In the genomic region with DNA sequence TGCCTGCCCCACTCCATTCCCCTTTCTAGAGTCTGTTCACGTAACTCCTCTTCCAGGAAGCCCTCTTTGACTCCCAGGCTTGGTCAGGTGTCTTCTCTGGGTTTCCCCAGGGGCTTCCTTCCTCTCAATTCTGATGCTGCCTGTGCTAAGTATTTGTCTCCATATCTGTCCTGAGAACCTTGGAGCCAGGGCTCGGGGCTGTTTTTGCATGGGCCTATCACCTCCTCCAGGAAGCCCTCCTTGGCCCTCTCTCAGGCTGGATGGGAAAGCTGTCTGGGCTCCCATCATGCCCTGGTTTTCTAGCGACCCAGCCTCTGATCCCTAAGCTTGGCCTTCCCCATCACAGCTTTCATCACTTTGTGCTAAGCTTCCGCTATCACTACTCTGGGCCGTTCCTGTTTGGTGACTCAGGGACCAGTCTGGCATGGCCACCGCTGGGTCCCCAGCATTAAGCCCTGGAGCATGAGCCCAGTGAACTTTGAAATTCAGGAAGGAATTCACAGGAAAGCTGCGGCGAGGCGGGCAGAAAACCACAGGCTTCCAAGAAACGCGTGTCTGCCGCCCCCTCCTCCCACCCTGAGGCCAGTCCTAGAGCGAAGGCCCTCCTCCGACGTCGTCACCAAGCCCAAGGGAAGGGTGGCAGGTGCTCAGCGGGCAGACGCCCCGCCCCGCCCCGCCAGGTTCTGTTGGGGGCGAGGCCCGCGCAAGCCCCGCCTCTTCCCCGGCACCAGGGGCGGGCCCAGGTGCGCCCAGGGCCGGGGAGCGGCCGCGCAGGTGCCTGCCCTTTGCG, we compare ENCODE assay signal across 8 cellular contexts. TPM values are rescaled to one million over a fixed set of nuclear protein-coding genes. Genes with fewer than 3 reads are reported as not detected.
DNase-seq lines count a peak whose midpoint lies in the region; ATAC-seq, FAIRE-seq and TF ChIP-seq lines count a peak whose summit lies in the region.

No MANE protein-coding gene starts in this region.

- peak overlapping the region; percentile 77 for H2AFZ ChIP-seq in osteoblast (ENCODE audit: low read length)

- H3K9me3 Mint-ChIP-seq in CD4-positive, alpha-beta T cell: no peaks in the 10 kb centered on the region
- H3K9me3 Mint-ChIP-seq in HFFc6: no peaks in the 10 kb centered on the region
- H3K9me3 Mint-ChIP-seq in activated T-cell treated with anti-CD3 and anti-CD28 coated beads, Interleukin-2, amount 50 U/mL, for 72 hours: no peaks in the 10 kb centered on the region

- no peaks in the 10 kb centered on the region for H3K27me3 ChIP-seq in CD4-positive, alpha-beta T cell (ENCODE audit: control insufficient read depth, insufficient read depth, low read length)
- H3K27me3 ChIP-seq in osteoblast (ENCODE audit: insufficient read depth, low read length) (no peaks in the 10 kb centered on the region), thyroid gland (no peaks in the 10 kb centered on the region)

- POLR2A ChIA-PET in CD4-positive, alpha-beta T cell (lab: Charles Lee): interaction anchor here (0.6 to 2.7 kb wide), 9 partner anchors 12 to 600 kb away, joined by 3 to 16 read pairs (median 3); a partner anchor contains a TSS

- ATAC-seq in CD4-positive, alpha-beta T cell (ENCODE audit: poor library complexity): peak; percentile 92
- ATAC-seq in activated T-cell treated with anti-CD3 and anti-CD28 coated beads, Interleukin-2, amount 50 U/mL, for 72 hours (replicated peaks in 1 of 2): peak; percentile 85 to 86
- no peak for ATAC-seq in HG03135 (IDR thresholded peaks at IDR 0.05; ENCODE audit: unreplicated experiment)

- H3K4me3 ChIP-seq in osteoblast (ENCODE audit: insufficient read depth, low read length) (peak overlapping the region; percentile 71), thyroid gland (replicated peaks in 1 of 3) (peak overlapping the region in 1 of 3 donors; percentile 71)

- FAIRE-seq in frontal cortex (lab: Jason Lieb, UNC): no peak

- peak overlapping the region; percentile 83 for H3K4me3 Mint-ChIP-seq in CD4-positive, alpha-beta T cell
- peak overlapping the region; percentile 84 for H3K4me3 Mint-ChIP-seq in HFFc6
- peak overlapping the region; percentile 85 to 96 for H3K4me3 Mint-ChIP-seq in activated T-cell treated with anti-CD3 and anti-CD28 coated beads, Interleukin-2, amount 50 U/mL, for 72 hours

- no peaks in the 10 kb centered on the region for H3K79me2 ChIP-seq in osteoblast (ENCODE audit: insufficient read depth, low read length)

- H3K27ac ChIP-seq in CD4-positive, alpha-beta T cell (ENCODE audit: low read depth, low read length): peak overlapping the region; percentile 29
- H3K27ac ChIP-seq in osteoblast (ENCODE audit: low read depth, low read length): no peak overlapping the region
- peak overlapping the region in 1 of 3 donors; percentile 96 for H3K27ac ChIP-seq in thyroid gland

- DNase-seq in CD4-positive, alpha-beta T cell: peak in 9 of 10 experiments; percentile 63 to 84 (median 72)
- DNase-seq in HFFc6 (peak; percentile 69), NOMO-1 treated with DMSO at 0.1 percent for 48 hours (lab: John Stamatoyannopoulos, UW; ENCODE audit: unreplicated experiment) (peak; percentile 74), frontal cortex (ENCODE audit: low spot score in 2 of 2) (peak; percentile 60 to 64), osteoblast (ENCODE audit: insufficient read length, low spot score, missing footprints) (peak; percentile 66), thyroid gland (peak; percentile 97 to 98)
- peak; percentile 82 to 88 for DNase-seq in activated T-cell treated with anti-CD3 and anti-CD28 coated beads, Interleukin-2, amount 50 U/mL, for 72 hours

- CTCF ChIA-PET in CD4-positive, alpha-beta T cell (lab: Charles Lee): interaction anchor here (0.9 to 1.4 kb wide), 2 partner anchors 20 to 361 kb away, joined by 4 to 5 read pairs; no protein-coding TSS in a partner anchor

- no peak for TF ChIP-seq POLR2A in thyroid gland (IDR thresholded peaks at IDR 0.05)

- H3K4me1 Mint-ChIP-seq in CD4-positive, alpha-beta T cell (ENCODE audit: low read depth): peaks cover 31% of the 10 kb centered on the region
- H3K4me1 Mint-ChIP-seq in HFFc6 (ENCODE audit: low read depth): peaks cover 37% of the 10 kb centered on the region
- H3K4me1 Mint-ChIP-seq in activated T-cell treated with anti-CD3 and anti-CD28 coated beads, Interleukin-2, amount 50 U/mL, for 72 hours (ENCODE audit: low read depth): peaks cover 55% of the 10 kb centered on the region

- TF ChIP-seq CTCF in CD4-positive, alpha-beta T cell (IDR thresholded peaks at IDR 0.05): no peak
- TF ChIP-seq CTCF in HFFc6 (IDR thresholded peaks at IDR 0.05): no peak
- no peak for TF ChIP-seq CTCF in osteoblast (IDR thresholded peaks at IDR 0.05; ENCODE audit: extremely low read depth, low read depth, low read length)
- TF ChIP-seq CTCF in thyroid gland (IDR thresholded peaks at IDR 0.05): no peak

- H3K36me3 Mint-ChIP-seq in CD4-positive, alpha-beta T cell (ENCODE audit: low read depth): no peaks in the 10 kb centered on the region
- no peaks in the 10 kb centered on the region for H3K36me3 Mint-ChIP-seq in HFFc6 (ENCODE audit: low read depth)
- H3K36me3 Mint-ChIP-seq in activated T-cell treated with anti-CD3 and anti-CD28 coated beads, Interleukin-2, amount 50 U/mL, for 72 hours (ENCODE audit: insufficient read depth in 2 of 2): peaks cover 2 to 9% of the 10 kb centered on the region in 2 donors

- peak overlapping the region; percentile 52 for H3K27ac Mint-ChIP-seq in CD4-positive, alpha-beta T cell
- H3K27ac Mint-ChIP-seq in HFFc6: peak overlapping the region; percentile 76
- H3K27ac Mint-ChIP-seq in activated T-cell treated with anti-CD3 and anti-CD28 coated beads, Interleukin-2, amount 50 U/mL, for 72 hours: peak overlapping the region; percentile 95

- H3K4me1 ChIP-seq in osteoblast (ENCODE audit: insufficient read depth, low read length) (peaks cover 20% of the 10 kb centered on the region), thyroid gland (peaks cover 22 to 40% of the 10 kb centered on the region in 2 donors)

- peaks cover 5% of the 10 kb centered on the region for H3K27me3 Mint-ChIP-seq in CD4-positive, alpha-beta T cell
- H3K27me3 Mint-ChIP-seq in HFFc6 (ENCODE audit: insufficient read depth): peaks cover 5% of the 10 kb centered on the region; the same call in 1 of the 2 replicates
- no peaks in the 10 kb centered on the region for H3K27me3 Mint-ChIP-seq in activated T-cell treated with anti-CD3 and anti-CD28 coated beads, Interleukin-2, amount 50 U/mL, for 72 hours (ENCODE audit: low read depth)

- H4K20me1 ChIP-seq in osteoblast (ENCODE audit: insufficient read depth, low read length): no peaks in the 10 kb centered on the region

- peak overlapping the region; percentile 83 for H3K4me2 ChIP-seq in osteoblast (ENCODE audit: insufficient read depth, low read length)

- no peaks in the 10 kb centered on the region for H3K36me3 ChIP-seq in osteoblast (ENCODE audit: insufficient read depth, low read length)
- H3K36me3 ChIP-seq in thyroid gland: no peaks in the 10 kb centered on the region

- WGBS in thyroid gland, 2 donors: 25 to 28% methylated on average over 10 to 11 of the region's 33 CpGs

- H3K9me3 ChIP-seq in CD4-positive, alpha-beta T cell (ENCODE audit: control insufficient read depth, low read length): no peaks in the 10 kb centered on the region
- H3K9me3 ChIP-seq in osteoblast (ENCODE audit: low read depth, low read length) (no peaks in the 10 kb centered on the region), thyroid gland (no peaks in the 10 kb centered on the region)

- intact Hi-C loops in CD4-positive, alpha-beta T cell (cut with DNase I, micrococcal nuclease): loop anchor here in 1 of 2 experiments (2.0 kb wide), 1 partner anchor 53 kb away; no protein-coding TSS in a partner anchor
- intact Hi-C loops in thyroid gland (cut with DNase I): loop anchor here (5.0 kb wide), 1 partner anchor 53 kb away; a partner anchor contains a TSS

RNA-seq across cellular contexts. Expression of a gene that starts 0.5 kb away (rescaled TPM):
- total RNA-seq in CD4-positive, alpha-beta T cell: 10 to 100 TPM; 25.4 to 26.5 TPM
- total RNA-seq in HFFc6 (2021; fragmentation: NEBNext Ultra II Directional; extraction: Animal tissue kit (Norgen Biotek cat#: 25700)): 1 to 10 TPM in 3 of 6 experiments, under 1 TPM in 3; 0.76 to 4.1 (median 0.98) TPM
- total RNA-seq in activated T-cell treated with anti-CD3 and anti-CD28 coated beads, Interleukin-2, amount 50 U/mL, for 72 hours: 100 to 1,000 TPM in 1 of 2 donors, 10 to 100 TPM in 1; 89.1 to 115 TPM
- total RNA-seq in frontal cortex (104 TPM), osteoblast (1.8 and 2.2 TPM in 2 replicates), thyroid gland (1,000 to 10,000 TPM in 1 of 4 donors, 100 to 1,000 TPM in 3; 424 to 1,529 (median 712) TPM)

RNA-seq across cellular contexts. Expression of a gene that starts 7.7 kb away (rescaled TPM):
- not detected for total RNA-seq in CD4-positive, alpha-beta T cell
- total RNA-seq in HFFc6 (2021; fragmentation: NEBNext Ultra II Directional; extraction: Animal tissue kit (Norgen Biotek cat#: 25700)): under 1 TPM in 2 of 6 experiments, not detected in 4; 0.35 to 0.81 TPM
- total RNA-seq in activated T-cell treated with anti-CD3 and anti-CD28 coated beads, Interleukin-2, amount 50 U/mL, for 72 hours: 1 to 10 TPM; 1.7 to 3.8 TPM
- total RNA-seq in frontal cortex (not detected), osteoblast (0.72 and 1.2 TPM in 2 replicates), thyroid gland (10 to 100 TPM in 1 of 4 donors, 1 to 10 TPM in 3; 2.8 to 11.9 (median 4.3) TPM)

RNA-seq across cellular contexts. Expression of a gene that starts 39.9 kb away (rescaled TPM):
- total RNA-seq in CD4-positive, alpha-beta T cell: not detected
- 1 to 10 TPM; 3.3 to 6.6 (median 5.7) TPM for total RNA-seq in HFFc6 (2021; fragmentation: NEBNext Ultra II Directional; extraction: Animal tissue kit (Norgen Biotek cat#: 25700))
- total RNA-seq in activated T-cell treated with anti-CD3 and anti-CD28 coated beads, Interleukin-2, amount 50 U/mL, for 72 hours: under 1 TPM; 0.65 to 0.99 TPM
- total RNA-seq in frontal cortex (39.9 TPM), osteoblast (0.29 and 0.72 TPM in 2 replicates), thyroid gland (not detected)

RNA-seq across cellular contexts. Expression of a gene that starts 40.2 kb away (rescaled TPM):
- not detected for total RNA-seq in CD4-positive, alpha-beta T cell
- total RNA-seq in HFFc6 (2021; fragmentation: NEBNext Ultra II Directional; extraction: Animal tissue kit (Norgen Biotek cat#: 25700)): not detected
- not detected for total RNA-seq in activated T-cell treated with anti-CD3 and anti-CD28 coated beads, Interleukin-2, amount 50 U/mL, for 72 hours
- total RNA-seq in frontal cortex (0.82 TPM), osteoblast (not detected in 2 replicates), thyroid gland (10 to 100 TPM in 3 of 4 donors, not detected in 1; 16.2 to 26.3 (median 17.2) TPM)

RNA-seq across cellular contexts. Expression of a gene that starts 51.9 kb away (rescaled TPM):
- 10 to 100 TPM; 15.9 to 17.1 TPM for total RNA-seq in CD4-positive, alpha-beta T cell
- 10 to 100 TPM; 80.8 to 98.5 (median 86.6) TPM for total RNA-seq in HFFc6 (2021; fragmentation: NEBNext Ultra II Directional; extraction: Animal tissue kit (Norgen Biotek cat#: 25700))
- 10 to 100 TPM; 70.3 TPM for total RNA-seq in activated T-cell treated with anti-CD3 and anti-CD28 coated beads, Interleukin-2, amount 50 U/mL, for 72 hours
- total RNA-seq in frontal cortex (32.6 TPM), osteoblast (55.0 and 58.9 TPM in 2 replicates), thyroid gland (10 to 100 TPM; 12.9 to 30.9 (median 21.0) TPM)
